Comparison of ENCODE assay signal across 22 cellular contexts in the genomic region with DNA sequence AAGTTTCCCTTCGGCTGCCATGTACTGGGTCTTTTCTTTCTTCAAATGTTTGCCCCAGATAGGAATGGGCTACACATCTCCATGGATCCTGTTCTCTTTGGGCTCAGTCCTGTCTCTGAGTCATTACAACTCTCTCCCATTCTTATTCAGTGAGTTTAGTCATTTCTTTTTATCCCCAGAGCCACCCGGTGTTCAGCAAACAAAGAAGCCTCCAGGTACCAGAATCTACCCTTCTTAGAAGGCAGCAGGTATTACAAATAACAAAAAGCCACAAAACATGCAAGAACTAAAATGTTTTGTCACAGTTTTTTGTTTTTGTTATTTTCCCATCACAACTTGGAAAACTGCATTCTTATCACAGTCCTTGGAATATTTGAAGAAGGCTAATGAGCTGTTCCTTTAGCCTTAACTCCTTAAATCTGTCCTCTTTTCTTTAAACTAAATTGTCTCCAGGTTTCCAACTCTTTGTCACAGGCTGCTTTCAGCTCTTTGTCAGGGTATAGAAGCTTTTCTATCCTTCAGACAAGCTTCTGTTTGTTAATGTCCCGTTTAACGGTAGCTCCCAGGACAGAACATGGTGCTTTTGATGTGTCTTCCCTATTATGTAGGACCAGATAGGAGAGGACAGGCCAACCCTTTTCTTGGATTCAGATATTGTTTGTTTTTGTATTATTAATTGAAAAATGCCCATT.
A peak's percentile ranks its signal among the peaks of the same experiment; 100 is the strongest.
DNase-seq lines count a peak whose midpoint lies in the region; ATAC-seq, FAIRE-seq and TF ChIP-seq lines count a peak whose summit lies in the region.
"Had no signal": no experiment of that assay in that cellular context is flagged by ENCODE, and none has a peak within 500 bp of the region (broad histone marks: within the 10 kb centered on the region; RNA-seq: fewer than 3 reads in every experiment).

No MANE protein-coding gene starts in this region.

- no peak overlapping the region for H3K27ac ChIP-seq in CD8-positive, alpha-beta memory T cell (ENCODE audit: low read depth, low read length)
- H3K27ac ChIP-seq in CD4-positive, alpha-beta T cell (ENCODE audit: low read depth, low read length): no peak overlapping the region
- H3K27ac ChIP-seq: ascending aorta had no signal

- no peaks in the 10 kb centered on the region for H3K9me3 Mint-ChIP-seq in mesothelial cell of epicardium
- peaks cover 0 to 4% (median 0%) of the 10 kb centered on the region in 5 donors for H3K9me3 Mint-ChIP-seq in CD8-positive, alpha-beta memory T cell
- no peaks in the 10 kb centered on the region for H3K9me3 Mint-ChIP-seq in CD4-positive, alpha-beta T cell
- H3K9me3 Mint-ChIP-seq: IgD-negative memory B cell, type B pancreatic cell had no signal

- peak; percentile 36 for ATAC-seq in esophagus mucosa
- ATAC-seq in GM18502 (IDR thresholded peaks at IDR 0.05; ENCODE audit: poor library complexity, unreplicated experiment): no peak
- no peak for ATAC-seq in CD4-positive, alpha-beta T cell (ENCODE audit: poor library complexity)
- ATAC-seq: left lobe of liver, Right ventricle myocardium inferior had no signal

- no peaks in the 10 kb centered on the region for H3K36me3 Mint-ChIP-seq in mesothelial cell of epicardium
- no peaks in the 10 kb centered on the region for H3K36me3 Mint-ChIP-seq in CD8-positive, alpha-beta memory T cell
- H3K36me3 Mint-ChIP-seq in CD4-positive, alpha-beta T cell (ENCODE audit: low read depth): no peaks in the 10 kb centered on the region
- H3K36me3 Mint-ChIP-seq: IgD-negative memory B cell, type B pancreatic cell had no signal

- peak; percentile 58 for DNase-seq in ELF-1 (ENCODE audit: low read depth, low spot score)
- DNase-seq in M059J (ENCODE audit: low read depth): peak; percentile 20
- DNase-seq in mesothelial cell of epicardium (ENCODE audit: low spot score in 2 of 2, unreplicated experiment in 2 of 2): no peak
- DNase-seq in CD8-positive, alpha-beta memory T cell: no peak
- DNase-seq in H54 (ENCODE audit: insufficient read length, low spot score): no peak
- no peak for DNase-seq in CD4-positive, alpha-beta T cell
- DNase-seq: activated CD4-positive, alpha-beta T cell treated with anti-CD3 and anti-CD28 coated beads, Interleukin-2, amount 50 U/mL, for 4 hours; activated naive CD4-positive, alpha-beta T cell treated with anti-CD3 and anti-CD28 coated beads, Interleukin-2, amount 50 U/mL, for 16 hours; activated T-cell treated with anti-CD3 and anti-CD28 coated beads, Interleukin-2, amount 50 U/mL, for 1 hour; hypothalamus; NCI-H2029; NCI-H446 treated with DMSO at 0.1 percent for 48 hours; NK-92 treated with Interleukin-12 subunit alpha and Interleukin-12 subunit beta, amount 100 ng/mL, for 24 hours; occipital lobe; stimulated activated naive CD4-positive, alpha-beta T cell treated with Interleukin-2 at 50 U/mL for 16 hours had no signal

- POLR2A ChIA-PET in CD8-positive, alpha-beta memory T cell (lab: Charles Lee): no interaction called here
- POLR2A ChIA-PET in CD4-positive, alpha-beta T cell (lab: Charles Lee): no interaction called here

- CTCF ChIA-PET in CD8-positive, alpha-beta memory T cell (lab: Charles Lee): no interaction called here
- CTCF ChIA-PET in CD4-positive, alpha-beta T cell (lab: Charles Lee): no interaction called here

- H3K36me3 ChIP-seq in CD8-positive, alpha-beta memory T cell (ENCODE audit: insufficient read depth, low read length): no peaks in the 10 kb centered on the region
- H3K36me3 ChIP-seq: ascending aorta had no signal

- peak overlapping the region; percentile 55 for H3K27ac Mint-ChIP-seq in mesothelial cell of epicardium
- no peak overlapping the region for H3K27ac Mint-ChIP-seq in CD8-positive, alpha-beta memory T cell
- H3K27ac Mint-ChIP-seq in CD4-positive, alpha-beta T cell: no peak overlapping the region
- H3K27ac Mint-ChIP-seq: IgD-negative memory B cell, type B pancreatic cell had no signal

- TF ChIP-seq CTCF in mesothelial cell of epicardium (IDR thresholded peaks at IDR 0.05; ENCODE audit: unreplicated experiment): no peak
- no peak for TF ChIP-seq CTCF in CD4-positive, alpha-beta T cell (IDR thresholded peaks at IDR 0.05)

- H3K4me3 ChIP-seq in CD8-positive, alpha-beta memory T cell (ENCODE audit: low read length): no peak overlapping the region
- H3K4me3 ChIP-seq: ascending aorta had no signal

- intact Hi-C loops in CD4-positive, alpha-beta T cell (cut with DNase I, micrococcal nuclease): no loop called here

- H3K4me1 Mint-ChIP-seq in mesothelial cell of epicardium: peaks cover 32% of the 10 kb centered on the region
- peaks cover 0 to 2% (median 0%) of the 10 kb centered on the region in 3 donors for H3K4me1 Mint-ChIP-seq in CD8-positive, alpha-beta memory T cell
- H3K4me1 Mint-ChIP-seq in CD4-positive, alpha-beta T cell (ENCODE audit: low read depth): peaks cover 8% of the 10 kb centered on the region

- H3K27me3 ChIP-seq in CD8-positive, alpha-beta memory T cell (ENCODE audit: insufficient read depth, low read length, poor library complexity, severe bottlenecking): no peaks in the 10 kb centered on the region
- no peaks in the 10 kb centered on the region for H3K27me3 ChIP-seq in CD4-positive, alpha-beta T cell (ENCODE audit: control insufficient read depth, insufficient read depth, low read length)
- H3K27me3 ChIP-seq: ascending aorta had no signal

- H3K4me1 ChIP-seq in CD8-positive, alpha-beta memory T cell (ENCODE audit: insufficient read depth, low read length): no peaks in the 10 kb centered on the region
- H3K4me1 ChIP-seq: ascending aorta had no signal

- no peak overlapping the region for H3K4me3 Mint-ChIP-seq in mesothelial cell of epicardium
- no peak overlapping the region for H3K4me3 Mint-ChIP-seq in CD8-positive, alpha-beta memory T cell
- H3K4me3 Mint-ChIP-seq in CD4-positive, alpha-beta T cell: no peak overlapping the region
- H3K4me3 Mint-ChIP-seq: IgD-negative memory B cell, type B pancreatic cell had no signal

- no peak for TF ChIP-seq POLR2A in H54 (IDR thresholded peaks at IDR 0.05; ENCODE audit: low read depth, low read length)

- no peaks in the 10 kb centered on the region for H3K9me3 ChIP-seq in CD8-positive, alpha-beta memory T cell (ENCODE audit: low read length)
- no peaks in the 10 kb centered on the region for H3K9me3 ChIP-seq in CD4-positive, alpha-beta T cell (ENCODE audit: control insufficient read depth, low read length)
- H3K9me3 ChIP-seq: ascending aorta had no signal

- H3K27me3 Mint-ChIP-seq in mesothelial cell of epicardium (ENCODE audit: low read depth): no peaks in the 10 kb centered on the region
- H3K27me3 Mint-ChIP-seq in CD8-positive, alpha-beta memory T cell: peaks cover 0 to 2% of the 10 kb centered on the region in 2 donors
- H3K27me3 Mint-ChIP-seq in CD4-positive, alpha-beta T cell: no peaks in the 10 kb centered on the region
- H3K27me3 Mint-ChIP-seq: type B pancreatic cell had no signal

- FAIRE-seq in H54 (lab: Jason Lieb, UNC): no peak

Comparison
In these comparisons a context has a peak if more than half of its experiments do, and no peak if none do; other contexts are left out.
1. DNase-seq: peak in ELF-1 (single experiment) and M059J (single experiment); none in mesothelial cell of epicardium (0 of 2), CD8-positive, alpha-beta memory T cell (0 of 5), H54 (single experiment) and CD4-positive, alpha-beta T cell (0 of 10).